In genomic region chr4:179325181-179325580, GRCh38 we compare ENCODE assay signal across 23 cellular contexts.
"Had no signal": no experiment of that assay in that cellular context is flagged by ENCODE, and none has a peak within 500 bp of the region (broad histone marks: within the 10 kb centered on the region; RNA-seq: fewer than 3 reads in every experiment).

No MANE protein-coding gene starts in this region.

- FAIRE-seq: colon had no signal

- DNase-seq: activated CD4-positive, alpha-beta T cell treated with anti-CD3 and anti-CD28 coated beads for 36 hours; activated CD4-positive, alpha-beta T cell treated with anti-CD3 and anti-CD28 coated beads, Interleukin-2, amount 50 U/mL, for 1 hour; activated CD8-positive, alpha-beta T cell treated with anti-CD3 and anti-CD28 coated beads for 36 hours; activated effector memory CD4-positive, alpha-beta T cell treated with Interleukin-2 at 50 U/mL for 16 hours; activated naive CD4-positive, alpha-beta T cell; activated T-cell treated with anti-CD3 and anti-CD28 coated beads, Interleukin-2, amount 50 U/mL, for 24 hours; aorta; cerebellar nuclear complex; KBM-7; NCI-H1092 treated with DMSO at 0.1 percent for 48 hours; NCI-H1436; NCI-H1694 treated with DMSO at 0.1 percent for 48 hours; NCI-H2029 treated with DMSO at 0.1 percent for 48 hours; NCI-H446; NCI-H524; RPMI8226; T-helper 1 cell; WERI-Rb-1 had no signal

- H3K27ac Mint-ChIP-seq: activated CD4-positive, alpha-beta T cell treated with anti-CD3 and anti-CD28 coated beads for 36 hours; activated CD8-positive, alpha-beta T cell treated with anti-CD3 and anti-CD28 coated beads for 36 hours; activated naive CD4-positive, alpha-beta T cell treated with anti-CD3 and anti-CD28 coated beads, Interleukin-2, amount 50 U/mL, for 24 hours; activated T-cell treated with anti-CD3 and anti-CD28 coated beads, Interleukin-2, amount 50 U/mL, for 24 hours; activated T-helper 1 cell treated with anti-CD3 and anti-CD28 coated beads, Interleukin-12 subunit alpha, Interleukin-12 subunit beta, Interleukin-2, Interleukin-4 antibody, amounts not matched to agents 30 ng/mL and 10 ng/mL and 1 ng/mL, durations not matched to agents 14 hours and 24 hours and 36 hours had no signal

- H3K27me3 Mint-ChIP-seq: activated CD4-positive, alpha-beta T cell treated with anti-CD3 and anti-CD28 coated beads for 36 hours; activated CD8-positive, alpha-beta T cell treated with anti-CD3 and anti-CD28 coated beads for 36 hours; activated naive CD4-positive, alpha-beta T cell treated with anti-CD3 and anti-CD28 coated beads, Interleukin-2, amount 50 U/mL, for 24 hours; activated T-cell treated with anti-CD3 and anti-CD28 coated beads, Interleukin-2, amount 50 U/mL, for 24 hours had no signal

- H3K4me3 ChIP-seq: SK-N-MC had no signal

- H3K36me3 Mint-ChIP-seq: activated naive CD4-positive, alpha-beta T cell treated with anti-CD3 and anti-CD28 coated beads, Interleukin-2, amount 50 U/mL, for 24 hours had no signal

- H3K27ac ChIP-seq: SK-N-MC, WERI-Rb-1 had no signal

- H3K9me3 Mint-ChIP-seq: activated T-helper 1 cell treated with anti-CD3 and anti-CD28 coated beads, Interleukin-12 subunit alpha, Interleukin-12 subunit beta, Interleukin-2, Interleukin-4 antibody, amounts not matched to agents 30 ng/mL and 10 ng/mL and 1 ng/mL, durations not matched to agents 14 hours and 24 hours and 36 hours had no signal

- H3K4me1 Mint-ChIP-seq: activated CD4-positive, alpha-beta T cell treated with anti-CD3 and anti-CD28 coated beads for 36 hours; activated naive CD4-positive, alpha-beta T cell treated with anti-CD3 and anti-CD28 coated beads, Interleukin-2, amount 50 U/mL, for 24 hours had no signal

- H3K36me3 ChIP-seq: WERI-Rb-1 had no signal

- H3K4me3 Mint-ChIP-seq: activated CD4-positive, alpha-beta T cell treated with anti-CD3 and anti-CD28 coated beads for 36 hours; activated CD8-positive, alpha-beta T cell treated with anti-CD3 and anti-CD28 coated beads for 36 hours; activated naive CD4-positive, alpha-beta T cell treated with anti-CD3 and anti-CD28 coated beads, Interleukin-2, amount 50 U/mL, for 24 hours; activated T-cell treated with anti-CD3 and anti-CD28 coated beads, Interleukin-2, amount 50 U/mL, for 24 hours; activated T-helper 1 cell treated with anti-CD3 and anti-CD28 coated beads, Interleukin-12 subunit alpha, Interleukin-12 subunit beta, Interleukin-2, Interleukin-4 antibody, amounts not matched to agents 30 ng/mL and 10 ng/mL and 1 ng/mL, durations not matched to agents 14 hours and 24 hours and 36 hours had no signal

- ATAC-seq: activated CD4-positive, alpha-beta T cell treated with anti-CD3 and anti-CD28 coated beads for 36 hours; activated CD8-positive, alpha-beta T cell treated with anti-CD3 and anti-CD28 coated beads for 36 hours; Right ventricle myocardium inferior had no signal
